In genomic region chr6:74505391-74505790, GRCh38 we compare ENCODE assay signal across 21 cellular contexts.
A peak's percentile ranks its signal among the peaks of the same experiment; 100 is the strongest.
DNase-seq lines count a peak whose midpoint lies in the region; ATAC-seq and TF ChIP-seq lines count a peak whose summit lies in the region.
"Had no signal": no experiment of that assay in that cellular context is flagged by ENCODE, and none has a peak within 500 bp of the region (broad histone marks: within the 10 kb centered on the region; RNA-seq: fewer than 3 reads in every experiment).

No MANE protein-coding gene starts in this region.

- H3K9me3 ChIP-seq in SK-N-SH (peaks cover 4% of the 10 kb centered on the region; the same call in 1 of the 2 replicates), Caco-2 (peaks cover 17% of the 10 kb centered on the region)
- H3K9me3 ChIP-seq: BE2C, HAP-1 had no signal

- CTCF ChIA-PET in SK-N-SH (lab: Yijun Ruan, JAX) (no interaction called here), Caco-2 (lab: Charles Lee) (no interaction called here)

- no peak overlapping the region for H3K4me2 ChIP-seq in SK-N-SH
- H3K4me2 ChIP-seq: A549; BLaER1 treated with 17β-estradiol and CSF1 and Interleukin-3, amounts not matched to agents 10 nM and 100 nM had no signal

- no peak overlapping the region for H3K9ac ChIP-seq in SK-N-SH
- H3K9ac ChIP-seq: BLaER1 treated with 17β-estradiol and CSF1 and Interleukin-3, amounts not matched to agents 10 nM and 100 nM had no signal

- no peak overlapping the region for H3K27ac ChIP-seq in SK-N-SH (ENCODE audit: low read depth in 2 of 2, low read length in 1 of 2)
- H3K27ac ChIP-seq: A549; BLaER1 treated with 17β-estradiol and CSF1 and Interleukin-3, amounts not matched to agents 10 nM and 100 nM had no signal

- H3K9me2 ChIP-seq in SK-N-SH: no peaks in the 10 kb centered on the region

- H4K20me1 ChIP-seq in SK-N-SH (ENCODE audit: insufficient read depth): no peaks in the 10 kb centered on the region
- H4K20me1 ChIP-seq: BLaER1 treated with 17β-estradiol and CSF1 and Interleukin-3, amounts not matched to agents 10 nM and 100 nM had no signal

- H3K27me3 ChIP-seq in SK-N-SH (ENCODE audit: insufficient read depth) (no peaks in the 10 kb centered on the region), Caco-2 (replicated peaks; ENCODE audit: control insufficient read depth, insufficient read depth, low read length) (no peaks in the 10 kb centered on the region)
- H3K27me3 ChIP-seq: BE2C; BLaER1 treated with 17β-estradiol and CSF1 and Interleukin-3, amounts not matched to agents 10 nM and 100 nM had no signal

- H3K79me2 ChIP-seq in SK-N-SH (ENCODE audit: insufficient read depth): no peaks in the 10 kb centered on the region

- intact Hi-C loops in Caco-2 (cut with micrococcal nuclease; ENCODE audit: unreplicated experiment): no loop called here

- H3K36me3 ChIP-seq in SK-N-SH (replicated peaks in 1 of 2; ENCODE audit: control insufficient read depth in 1 of 2, insufficient read depth in 2 of 2, low read length in 1 of 2) (no peaks in the 10 kb centered on the region), Caco-2 (ENCODE audit: control insufficient read depth, insufficient read depth, low read length) (no peaks in the 10 kb centered on the region)
- H3K36me3 ChIP-seq: BE2C; BLaER1 treated with 17β-estradiol and CSF1 and Interleukin-3, amounts not matched to agents 10 nM and 100 nM; HAP-1 had no signal

- DNase-seq in Caki2 (ENCODE audit: low read depth) (peak; percentile 4), KBM-7 (peak; percentile 10), fibroblast of peridontal ligament (ENCODE audit: extremely low read depth) (peak; percentile 8), SK-N-SH (no peak), Caco-2 (no peak)
- DNase-seq in activated naive CD8-positive, alpha-beta T cell treated with anti-CD3 and anti-CD28 coated beads, Interleukin-2, amount 50 U/mL, for 24 hours: no peak
- DNase-seq: 8988T; ACHN; AML-193; BE2C; CD4-positive, alpha-beta T cell; CD8-positive, alpha-beta memory T cell; DMS 273 treated with DMSO at 0.1 percent for 48 hours; DMS79; EL; GDM1; GOT3 had no signal

- no peak for TF ChIP-seq EP300 in SK-N-SH (IDR thresholded peaks at IDR 0.05; ENCODE audit: borderline replicate concordance in 1 of 2, low read depth in 1 of 2, low read length in 1 of 2)

- TF ChIP-seq CTCF in SK-N-SH (IDR thresholded peaks at IDR 0.05) (no peak), Caco-2 (IDR thresholded peaks at IDR 0.05; ENCODE audit: insufficient read depth in 1 of 2, low read depth in 1 of 2, low read length in 1 of 2, severe bottlenecking in 1 of 2, unreplicated experiment in 1 of 2) (no peak)

- H3K4me1 ChIP-seq in SK-N-SH (ENCODE audit: control insufficient read depth in 1 of 2, insufficient read depth in 2 of 2, low read depth in 1 of 2, low read length in 1 of 2) (no peaks in the 10 kb centered on the region), Caco-2 (no peaks in the 10 kb centered on the region)
- H3K4me1 ChIP-seq: A549; BE2C; BLaER1 treated with 17β-estradiol and CSF1 and Interleukin-3, amounts not matched to agents 10 nM and 100 nM; HAP-1 had no signal

- in situ Hi-C loops in Caki2 (cut with HindIII; ENCODE audit: low pct_unique_long_range_greater_than_20kb, low sequenced_read_pairs) (no loop called here), KBM-7 (cut with MboI; ENCODE audit: low pct_unique_long_range_greater_than_20kb, low sequenced_read_pairs) (no loop called here)

- peaks cover 26% of the 10 kb centered on the region for H3K9me3 Mint-ChIP-seq in activated naive CD8-positive, alpha-beta T cell treated with anti-CD3 and anti-CD28 coated beads, Interleukin-2, amount 50 U/mL, for 24 hours
- peaks cover 46% of the 10 kb centered on the region for H3K9me3 Mint-ChIP-seq in Caco-2 (ENCODE audit: unreplicated experiment)

- no TSS peak for BruUV-seq in Caco-2 (replicated peaks; lab: Mats Ljungman, UMichigan)

- no peak for TF ChIP-seq RAD21 in SK-N-SH (IDR thresholded peaks at IDR 0.05; ENCODE audit: low read length)

- 0% methylated on average over 1 of the region's 1 CpG for WGBS in SK-N-SH (ENCODE audit: low lambda C conversion rate)

- no peaks in the 10 kb centered on the region for H3K36me3 Mint-ChIP-seq in activated naive CD8-positive, alpha-beta T cell treated with anti-CD3 and anti-CD28 coated beads, Interleukin-2, amount 50 U/mL, for 24 hours (ENCODE audit: low read depth)
- no peaks in the 10 kb centered on the region for H3K36me3 Mint-ChIP-seq in Caco-2 (ENCODE audit: insufficient read depth, unreplicated experiment)
- H3K36me3 Mint-ChIP-seq: CD14-positive monocyte; CD8-positive, alpha-beta memory T cell had no signal

- H3K4me3 ChIP-seq in SK-N-SH (ENCODE audit: low read depth in 2 of 2, low read length in 1 of 2) (no peak overlapping the region), Caco-2 (ENCODE audit: low read depth, low read length) (no peak overlapping the region)
- H3K4me3 ChIP-seq: A549; BLaER1 treated with 17β-estradiol and CSF1 and Interleukin-3, amounts not matched to agents 10 nM and 100 nM; HAP-1 had no signal

- no peak for ATAC-seq in activated naive CD8-positive, alpha-beta T cell treated with anti-CD3 and anti-CD28 coated beads, Interleukin-2, amount 50 U/mL, for 24 hours
- ATAC-seq: A549 had no signal

- H3K27me3 Mint-ChIP-seq in activated naive CD8-positive, alpha-beta T cell treated with anti-CD3 and anti-CD28 coated beads, Interleukin-2, amount 50 U/mL, for 24 hours: no peaks in the 10 kb centered on the region
- H3K27me3 Mint-ChIP-seq in Caco-2 (ENCODE audit: insufficient read depth, unreplicated experiment): no peaks in the 10 kb centered on the region
- H3K27me3 Mint-ChIP-seq: CD4-positive, alpha-beta T cell had no signal

- no peaks in the 10 kb centered on the region for H3K4me1 Mint-ChIP-seq in activated naive CD8-positive, alpha-beta T cell treated with anti-CD3 and anti-CD28 coated beads, Interleukin-2, amount 50 U/mL, for 24 hours
- H3K4me1 Mint-ChIP-seq in Caco-2 (ENCODE audit: low read depth, unreplicated experiment): no peaks in the 10 kb centered on the region
- H3K4me1 Mint-ChIP-seq: CD14-positive monocyte; CD8-positive, alpha-beta memory T cell had no signal

- H3K27ac Mint-ChIP-seq in activated naive CD8-positive, alpha-beta T cell treated with anti-CD3 and anti-CD28 coated beads, Interleukin-2, amount 50 U/mL, for 24 hours: no peak overlapping the region
- H3K27ac Mint-ChIP-seq in Caco-2 (ENCODE audit: unreplicated experiment): no peak overlapping the region
- H3K27ac Mint-ChIP-seq: CD14-positive monocyte; CD4-positive, alpha-beta T cell; CD8-positive, alpha-beta memory T cell had no signal

- H3K4me3 Mint-ChIP-seq in activated naive CD8-positive, alpha-beta T cell treated with anti-CD3 and anti-CD28 coated beads, Interleukin-2, amount 50 U/mL, for 24 hours: no peak overlapping the region
- no peak overlapping the region for H3K4me3 Mint-ChIP-seq in Caco-2 (ENCODE audit: unreplicated experiment)
- H3K4me3 Mint-ChIP-seq: CD14-positive monocyte; CD4-positive, alpha-beta T cell; CD8-positive, alpha-beta memory T cell had no signal

- POLR2A ChIA-PET in SK-N-SH (lab: Yijun Ruan, JAX): no interaction called here
- POLR2A ChIA-PET in Caco-2 (lab: Charles Lee): no interaction called here

- H3F3A ChIP-seq in SK-N-SH (replicated peaks; ENCODE audit: insufficient read depth): no peaks in the 10 kb centered on the region

- H2AFZ ChIP-seq in SK-N-SH (ENCODE audit: low read depth): no peak overlapping the region

TF ChIP-seq in SK-N-SH, 30 proteins besides CTCF, POLR2A, EP300 and RAD21:
- TF ChIP-seq REST (IDR thresholded peaks at IDR 0.05; ENCODE audit: low read depth, low read length): no peak
- TF ChIP-seq FOXM1 (IDR thresholded peaks at IDR 0.05; ENCODE audit: low read depth): no peak
- no peak for TF ChIP-seq USF2 (IDR thresholded peaks at IDR 0.05; ENCODE audit: borderline replicate concordance, low read depth, low read length)
- no peak for TF ChIP-seq TEAD4 (IDR thresholded peaks at IDR 0.05; ENCODE audit: borderline replicate concordance, insufficient read depth)
- no peak for TF ChIP-seq SIN3A (IDR thresholded peaks at IDR 0.05; ENCODE audit: borderline replicate concordance, low read depth, low read length)

Comparison
In these comparisons a context has a peak if more than half of its experiments do, and no peak if none do; other contexts are left out.
1. DNase-seq: peak in Caki2 (single experiment), KBM-7 (single experiment) and fibroblast of peridontal ligament (single experiment); none in SK-N-SH (single experiment), activated naive CD8-positive, alpha-beta T cell treated with anti-CD3 and anti-CD28 coated beads, Interleukin-2, amount 50 U/mL, for 24 hours (single experiment) and Caco-2 (0 of 2).